14 cellular contexts compared by ENCODE assay signal in the genomic region with DNA sequence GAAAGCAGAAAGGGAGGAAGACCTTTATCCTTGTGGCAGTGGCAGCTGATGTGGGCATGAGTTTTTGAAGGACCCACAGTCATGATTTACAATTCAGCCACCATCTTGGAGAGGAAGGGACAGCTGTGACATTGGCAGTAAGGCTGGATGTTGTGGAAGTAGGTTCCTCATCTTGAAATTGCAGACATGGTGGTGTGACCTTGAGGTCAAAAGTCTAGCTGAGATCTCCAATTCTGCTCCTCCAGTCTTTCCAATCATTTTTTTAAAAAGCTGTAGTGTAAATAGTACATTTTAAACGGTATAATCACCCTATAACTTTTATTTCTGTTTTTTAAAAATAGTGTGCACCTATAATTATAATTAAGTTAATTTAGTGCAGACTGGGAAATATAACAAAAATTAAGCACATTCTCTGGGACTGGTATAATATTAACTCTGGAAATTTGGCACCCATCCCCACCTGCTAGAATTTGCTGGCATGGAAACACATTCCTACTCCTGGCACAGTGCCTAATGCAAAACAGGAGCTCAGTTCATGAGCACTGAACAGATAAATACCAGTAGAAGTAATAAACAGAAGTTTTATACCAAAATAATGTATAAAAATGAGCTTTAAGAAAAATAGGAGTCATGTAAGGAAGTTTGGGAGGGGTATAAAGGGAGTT. TPM values are rescaled to one million over a fixed set of nuclear protein-coding genes. Genes with fewer than 3 reads are reported as not detected.
DNase-seq lines count a peak whose midpoint lies in the region; ATAC-seq and TF ChIP-seq lines count a peak whose summit lies in the region.
"Had no signal": no experiment of that assay in that cellular context is flagged by ENCODE, and none has a peak within 500 bp of the region (broad histone marks: within the 10 kb centered on the region; RNA-seq: fewer than 3 reads in every experiment).

No MANE protein-coding gene starts in this region.

- no peaks in the 10 kb centered on the region for H3K27me3 ChIP-seq in right lobe of liver
- no peaks in the 10 kb centered on the region for H3K27me3 ChIP-seq in esophagus squamous epithelium
- H3K27me3 ChIP-seq: tibial nerve had no signal

- intact Hi-C loops in right lobe of liver (cut with DNase I) (no loop called here), esophagus squamous epithelium (cut with DNase I) (no loop called here)

- 11% methylated on average over 1 of the region's 1 CpG for WGBS in right lobe of liver (ENCODE audit: insufficient coverage, low coverage, low lambda C conversion rate, missing lambda C conversion rate)
- 11 to 14% methylated on average over 1 of the region's 1 CpG for WGBS in esophagus squamous epithelium, 2 donors

- TF ChIP-seq POLR2A in right lobe of liver (IDR thresholded peaks at IDR 0.05) (no peak), esophagus squamous epithelium (IDR thresholded peaks at IDR 0.05) (no peak)

- H3K4me3 ChIP-seq in astrocyte of the spinal cord (ENCODE audit: low read depth, low read length), result no peak overlapping the region
- no peak overlapping the region for H3K4me3 ChIP-seq in right lobe of liver
- no peak overlapping the region for H3K4me3 ChIP-seq in esophagus squamous epithelium
- H3K4me3 ChIP-seq: HAP-1, tibial nerve had no signal

- peaks cover 0 to 17% (median 6%) of the 10 kb centered on the region in 4 donors for H3K4me1 ChIP-seq in right lobe of liver
- H3K4me1 ChIP-seq in esophagus squamous epithelium, result peaks cover 0 to 20% (median 0%) of the 10 kb centered on the region in 3 donors
- H3K4me1 ChIP-seq: HAP-1 had no signal

- peak overlapping the region in 2 of 3 donors; percentile 34 to 54 for H3K27ac ChIP-seq in right lobe of liver
- H3K27ac ChIP-seq in esophagus squamous epithelium, result no peak overlapping the region
- H3K27ac ChIP-seq: tibial nerve had no signal

- in situ Hi-C loops in astrocyte of the spinal cord (cut with HindIII; ENCODE audit: low sequenced_read_pairs), result no loop called here

- H3K36me3 ChIP-seq in right lobe of liver, result no peaks in the 10 kb centered on the region
- H3K36me3 ChIP-seq in esophagus squamous epithelium, result no peaks in the 10 kb centered on the region
- H3K36me3 ChIP-seq: HAP-1, tibial nerve had no signal

- ATAC-seq in right lobe of liver (peak; percentile 86 to 93 (median 92)), GM18502 (IDR thresholded peaks at IDR 0.05; ENCODE audit: poor library complexity, unreplicated experiment) (no peak)

- TF ChIP-seq CTCF in astrocyte of the spinal cord (IDR thresholded peaks at IDR 0.05; ENCODE audit: low read depth, low read length) (no peak), right lobe of liver (IDR thresholded peaks at IDR 0.05) (no peak), esophagus squamous epithelium (IDR thresholded peaks at IDR 0.05) (no peak)

- peak; percentile 57 for DNase-seq in CMK (ENCODE audit: low read depth)
- DNase-seq in MV-4-11 (lab: John Stamatoyannopoulos, UW), result peak; percentile 72
- DNase-seq in astrocyte of the spinal cord (ENCODE audit: low read depth, low spot score), result peak; percentile 8
- DNase-seq in right lobe of liver, result peak in 1 of 3 donors; percentile 82
- DNase-seq in esophagus squamous epithelium (lab: John Stamatoyannopoulos, UW), result no peak
- no peak for DNase-seq in NCI-H2227 treated with DMSO at 0.1 percent for 48 hours (lab: John Stamatoyannopoulos, UW)
- DNase-seq in UCSD-AML1 (lab: John Stamatoyannopoulos, UW; ENCODE audit: unreplicated experiment), result no peak
- DNase-seq: activated CD8-positive, alpha-beta memory T cell treated with anti-CD3 and anti-CD28 coated beads, Interleukin-2, amount 50 U/mL, for 48 hours; CD4-positive, alpha-beta memory T cell; KBM-7; T-helper 9 cell had no signal

- no peaks in the 10 kb centered on the region for H3K9me3 ChIP-seq in right lobe of liver
- peaks cover 0 to 13% (median 9%) of the 10 kb centered on the region in 3 donors for H3K9me3 ChIP-seq in esophagus squamous epithelium
- H3K9me3 ChIP-seq: HAP-1 had no signal

RNA-seq across cellular contexts. Expression of a gene that starts 23.8 kb away (rescaled TPM):
- total RNA-seq in right lobe of liver, result 1 to 10 TPM in 5 of 6 experiments, under 1 TPM in 1; 0.98 to 3.2 (median 2.4) TPM
- 10 to 100 TPM in 3 of 4 donors, 1 to 10 TPM in 1; 7.9 to 31.3 (median 13.0) TPM for total RNA-seq in esophagus squamous epithelium

Comparison
In these comparisons a context has a peak if more than half of its experiments do, and no peak if none do; other contexts are left out.
1. DNase-seq: peak in CMK (single experiment), MV-4-11 (single experiment) and astrocyte of the spinal cord (single experiment); none in esophagus squamous epithelium (single experiment), NCI-H2227 treated with DMSO at 0.1 percent for 48 hours (single experiment) and UCSD-AML1 (single experiment).
2. H3K27ac ChIP-seq: peak in right lobe of liver (2 of 3); none in esophagus squamous epithelium (0 of 4).